Comparison of ENCODE assay signal across 18 cellular contexts in genomic region chr3:140845878-140846277, GRCh38.
DNase-seq lines count a peak whose midpoint lies in the region; ATAC-seq, FAIRE-seq and TF ChIP-seq lines count a peak whose summit lies in the region.
"Had no signal": no experiment of that assay in that cellular context is flagged by ENCODE, and none has a peak within 500 bp of the region (broad histone marks: within the 10 kb centered on the region; RNA-seq: fewer than 3 reads in every experiment).

No MANE protein-coding gene starts in this region.

- peak; percentile 38 for ATAC-seq in HG02870 (IDR thresholded peaks at IDR 0.05; ENCODE audit: unreplicated experiment)
- no peak for ATAC-seq in HG03280 (IDR thresholded peaks at IDR 0.05; ENCODE audit: unreplicated experiment)
- ATAC-seq: heart right ventricle; natural killer cell; stimulated activated memory B cell treated with anti-CD40 and anti-IgM and Interleukin-4, amounts not matched to agents 10 μg/mL and 1 μg/mL and 100 μg/mL, for 72 hours had no signal

- no peak for FAIRE-seq in H54 (lab: Jason Lieb, UNC)
- FAIRE-seq: TTC549 had no signal

- TF ChIP-seq POLR2A in H54 (IDR thresholded peaks at IDR 0.05; ENCODE audit: low read depth, low read length), result no peak

- DNase-seq in GM13977 (ENCODE audit: low spot score), result peak; percentile 20
- peak; percentile 33 for DNase-seq in GM20000 (ENCODE audit: low spot score)
- peak; percentile 58 for DNase-seq in NCI-H146 (lab: John Stamatoyannopoulos, UW)
- no peak for DNase-seq in nucleus accumbens (lab: John Stamatoyannopoulos, UW)
- no peak for DNase-seq in T-helper 1 cell
- DNase-seq in H54 (ENCODE audit: insufficient read length, low spot score), result no peak
- DNase-seq: activated CD8-positive, alpha-beta memory T cell treated with anti-CD3 and anti-CD28 coated beads, Interleukin-2, amount 50 U/mL, for 4 hours; adrenal gland; erythroblast; heart right ventricle; natural killer cell; NCI-H446; SHP77; stimulated activated CD4-positive, alpha-beta T cell treated with anti-CD3 and anti-CD28 coated beads, Interleukin-4, amount 100 ng/mL, for 1 hour had no signal

- in situ Hi-C loops in GM13977 (cut with MboI; ENCODE audit: low pct_unique_long_range_greater_than_20kb, low sequenced_read_pairs, unreplicated experiment), result no loop called here

- TF ChIP-seq CTCF in GM13977 (IDR thresholded peaks at IDR 0.05; ENCODE audit: extremely low read depth, insufficient read depth, missing control alignments) (no peak), GM20000 (IDR thresholded peaks at IDR 0.05; ENCODE audit: extremely low read depth, missing control alignments) (no peak)

Comparison
In these comparisons a context has a peak if more than half of its experiments do, and no peak if none do; other contexts are left out.
1. DNase-seq: peak in GM13977 (single experiment), GM20000 (single experiment) and NCI-H146 (single experiment); none in nucleus accumbens (0 of 56), T-helper 1 cell (0 of 5) and H54 (single experiment).